In the genomic region with DNA sequence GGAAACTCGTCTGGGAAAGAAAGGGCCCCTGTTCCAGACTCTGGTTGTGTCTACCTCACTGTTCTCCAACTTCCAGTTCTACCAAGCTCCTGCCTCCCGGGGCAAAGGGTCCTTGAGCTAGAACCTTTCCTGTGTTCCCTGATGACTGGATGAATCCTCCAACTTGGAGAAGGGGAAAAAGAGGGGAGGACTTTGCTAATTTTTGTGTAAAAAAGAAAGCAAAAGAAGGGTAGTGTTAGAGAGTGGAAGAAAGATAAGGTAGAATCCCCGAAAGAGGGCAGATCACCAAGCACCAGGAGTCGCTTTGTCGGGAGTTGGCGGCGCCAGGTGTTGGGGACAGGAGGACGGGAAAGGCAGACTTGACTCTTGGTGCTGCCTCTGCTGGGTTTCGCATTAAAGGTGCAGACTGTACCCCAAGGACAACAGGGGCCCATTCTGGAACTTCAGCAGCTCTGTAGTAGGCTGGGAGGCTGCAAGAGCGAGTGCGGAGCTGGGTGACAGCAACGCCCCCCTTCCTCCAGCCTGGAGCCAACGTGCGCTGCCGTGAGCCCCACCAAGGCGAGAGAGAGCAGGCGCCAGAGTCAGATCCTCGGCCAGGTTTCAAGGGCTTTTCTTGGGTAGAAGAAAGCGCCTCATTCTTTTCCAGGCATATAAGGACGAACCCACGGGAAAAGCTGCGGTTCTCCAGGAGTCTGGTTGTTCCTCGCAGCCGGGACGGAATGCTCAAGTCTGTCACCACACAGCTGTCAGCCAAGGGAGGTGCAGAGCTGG, we compare ENCODE assay signal across 9 cellular contexts.
DNase-seq lines count a peak whose midpoint lies in the region; ATAC-seq and TF ChIP-seq lines count a peak whose summit lies in the region.
"Had no signal": no experiment of that assay in that cellular context is flagged by ENCODE, and none has a peak within 500 bp of the region (broad histone marks: within the 10 kb centered on the region; RNA-seq: fewer than 3 reads in every experiment).

No MANE protein-coding gene starts in this region.

- H3K4me3 ChIP-seq in WERI-Rb-1 (ENCODE audit: low read depth, low read length) (peak overlapping the region; percentile 53), iPS DF 6.9 (ENCODE audit: low read length) (peak overlapping the region; percentile 2; the same call in 1 of the 2 replicates), retinal pigment epithelial cell (ENCODE audit: low read length) (peak overlapping the region; percentile 67)

- no CpG with 5 or more reads among the region's 25 CpGs for WGBS in iPS DF 6.9 (ENCODE audit: insufficient coverage, insufficient read length)

- no peaks in the 10 kb centered on the region for H3K27me3 ChIP-seq in WERI-Rb-1 (ENCODE audit: insufficient read depth, low read depth, severe bottlenecking)
- H3K27me3 ChIP-seq in iPS DF 6.9 (ENCODE audit: control insufficient read depth, insufficient read depth, low read length) = peaks cover 21% of the 10 kb centered on the region

- H3K27ac ChIP-seq in WERI-Rb-1 = no peak overlapping the region
- no peak overlapping the region for H3K27ac ChIP-seq in iPS DF 6.9 (ENCODE audit: low read length)

- DNase-seq in ELF-1 (ENCODE audit: low read depth, low spot score) (peak; percentile 28), WERI-Rb-1 (no peak), iPS DF 6.9 (ENCODE audit: low read depth, low spot score) (no peak), retinal pigment epithelial cell (ENCODE audit: low read depth) (no peak), GM19240 (ENCODE audit: insufficient read length, low spot score) (no peak)
- no peak for DNase-seq in activated naive CD4-positive, alpha-beta T cell treated with anti-CD3 and anti-CD28 coated beads, Interleukin-2, amount 50 U/mL, for 16 hours
- DNase-seq: stimulated activated CD4-positive, alpha-beta T cell treated with anti-CD3 and anti-CD28 coated beads, Interleukin-4, amount 100 ng/mL, for 24 hours had no signal

- H3K36me3 ChIP-seq in WERI-Rb-1 (no peaks in the 10 kb centered on the region), iPS DF 6.9 (ENCODE audit: control insufficient read depth, insufficient read depth, low read length) (no peaks in the 10 kb centered on the region)

- H3K4me1 ChIP-seq in iPS DF 6.9 (ENCODE audit: control insufficient read depth, insufficient read depth, low read length) = no peaks in the 10 kb centered on the region; the same call in 1 of the 2 replicates

- no peak for TF ChIP-seq CTCF in WERI-Rb-1 (IDR thresholded peaks at IDR 0.05; ENCODE audit: low read depth, low read length)
- TF ChIP-seq CTCF in retinal pigment epithelial cell (conservative IDR thresholded peaks at IDR 0.05; ENCODE audit: low read depth, low read length) = no peak

- ATAC-seq in GM21367 (IDR thresholded peaks at IDR 0.05; ENCODE audit: unreplicated experiment) (no peak), GM21825 (IDR thresholded peaks at IDR 0.05; ENCODE audit: unreplicated experiment) (no peak)

- H3K9me3 ChIP-seq in WERI-Rb-1 (ENCODE audit: severe bottlenecking) (no peaks in the 10 kb centered on the region), iPS DF 6.9 (ENCODE audit: control insufficient read depth, insufficient read depth, low read length) (no peaks in the 10 kb centered on the region)

Comparison
In these comparisons a context has a peak if more than half of its experiments do, and no peak if none do; other contexts are left out.
1. H3K4me3 ChIP-seq: peak in every context shown above with its lines; median percentile 67 in retinal pigment epithelial cell; 53 in WERI-Rb-1; 2 in iPS DF 6.9.